In the genomic region with DNA sequence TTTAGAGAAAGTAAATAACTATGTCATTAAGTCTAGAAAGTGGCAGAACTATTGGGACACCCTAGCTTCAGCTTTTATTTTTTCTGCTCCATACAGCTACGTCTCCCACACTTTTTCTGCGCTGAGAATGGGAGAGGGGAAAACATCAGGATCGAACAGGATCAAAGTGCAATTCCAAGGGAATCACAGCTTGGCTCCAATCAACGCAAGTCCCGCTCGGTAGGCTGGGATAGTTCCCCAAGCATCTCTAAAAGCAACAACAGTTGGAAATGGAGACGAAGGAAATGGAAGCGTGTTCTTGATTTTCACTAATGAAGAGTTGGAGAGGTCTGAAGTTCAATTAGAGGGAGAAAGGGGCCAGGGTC, we compare ENCODE assay signal across 8 cellular contexts. TPM values are rescaled to one million over a fixed set of nuclear protein-coding genes. Genes with fewer than 3 reads are reported as not detected.
DNase-seq lines count a peak whose midpoint lies in the region; ATAC-seq and TF ChIP-seq lines count a peak whose summit lies in the region.

No MANE protein-coding gene starts in this region.

- H3K36me3 ChIP-seq in SU-DHL-6 (ENCODE audit: low read length), result no peaks in the 10 kb centered on the region

- H3F3A ChIP-seq in SU-DHL-6 (ENCODE audit: insufficient read depth), result peaks cover 9% of the 10 kb centered on the region; the same call in 1 of the 2 replicates

- no peaks in the 10 kb centered on the region for H3K79me2 ChIP-seq in SU-DHL-6 (ENCODE audit: insufficient read depth, low read length)

- no peaks in the 10 kb centered on the region for H3K9me3 ChIP-seq in SU-DHL-6 (ENCODE audit: insufficient read depth, low read length)

- no peak overlapping the region for H3K27ac ChIP-seq in SU-DHL-6 (ENCODE audit: low read depth, low read length)

- TF ChIP-seq CTCF in SU-DHL-6 (IDR thresholded peaks at IDR 0.05; ENCODE audit: insufficient read depth, low read length, poor library complexity, severe bottlenecking), result no peak
- no peak for TF ChIP-seq CTCF in foreskin fibroblast (IDR thresholded peaks at IDR 0.05; ENCODE audit: low read depth, low read length)

- no peaks in the 10 kb centered on the region for H4K20me1 ChIP-seq in SU-DHL-6 (ENCODE audit: low read depth, low read length)

- peak overlapping the region; percentile 75 for H2AFZ ChIP-seq in SU-DHL-6 (ENCODE audit: low read depth, low read length, severe bottlenecking)

- H3K27me3 ChIP-seq in SU-DHL-6 (ENCODE audit: low read length), result no peaks in the 10 kb centered on the region

- peak overlapping the region; percentile 88 for H3K4me2 ChIP-seq in SU-DHL-6 (ENCODE audit: low read depth, low read length, poor library complexity, severe bottlenecking)

- ATAC-seq in HG03521 (IDR thresholded peaks at IDR 0.05; ENCODE audit: unreplicated experiment), result no peak
- no peak for ATAC-seq in GM21515 (IDR thresholded peaks at IDR 0.05; ENCODE audit: unreplicated experiment)
- ATAC-seq in GM21737 (IDR thresholded peaks at IDR 0.05; ENCODE audit: unreplicated experiment), result no peak

- H3K9me2 ChIP-seq in SU-DHL-6 (replicated peaks; ENCODE audit: insufficient read depth, low read length), result no peaks in the 10 kb centered on the region

- peak overlapping the region; percentile 78 for H3K9ac ChIP-seq in SU-DHL-6 (ENCODE audit: low read length)

- H3K4me3 ChIP-seq in GM08714 (ENCODE audit: low read length) (peak overlapping the region; percentile 82), SU-DHL-6 (ENCODE audit: insufficient read depth, low read length, poor library complexity, severe bottlenecking) (peak overlapping the region; percentile 74), foreskin fibroblast (ENCODE audit: low read depth in 1 of 2, low read length in 2 of 2) (peak overlapping the region; percentile 81 to 99)

- DNase-seq in foreskin fibroblast (peak in 1 of 2 donors; percentile 21), renal cortical epithelial cell (ENCODE audit: low read depth) (peak; percentile 7), NOMO-1 (lab: John Stamatoyannopoulos, UW; ENCODE audit: unreplicated experiment in 2 of 2) (no peak)

RNA-seq across cellular contexts. Expression of a gene that starts 0.5 kb away (rescaled TPM):
- 60.8 and 63.7 TPM in 2 replicates for total RNA-seq in renal cortical epithelial cell

RNA-seq across cellular contexts. Expression of a gene that starts 24.1 kb away (rescaled TPM):
- 54.1 and 101 TPM in 2 replicates for total RNA-seq in renal cortical epithelial cell

RNA-seq across cellular contexts. Expression of a gene that starts 33.7 kb away (rescaled TPM):
- 111 and 150 TPM in 2 replicates for total RNA-seq in renal cortical epithelial cell

RNA-seq across cellular contexts. Expression of a gene that starts 43.4 kb away (rescaled TPM):
- 153 and 245 TPM in 2 replicates for total RNA-seq in renal cortical epithelial cell

RNA-seq across cellular contexts. Expression of a gene that starts 46.5 kb away (rescaled TPM):
- 40.5 and 40.8 TPM in 2 replicates for total RNA-seq in renal cortical epithelial cell
